10 cellular contexts compared by ENCODE assay signal in the genomic region with DNA sequence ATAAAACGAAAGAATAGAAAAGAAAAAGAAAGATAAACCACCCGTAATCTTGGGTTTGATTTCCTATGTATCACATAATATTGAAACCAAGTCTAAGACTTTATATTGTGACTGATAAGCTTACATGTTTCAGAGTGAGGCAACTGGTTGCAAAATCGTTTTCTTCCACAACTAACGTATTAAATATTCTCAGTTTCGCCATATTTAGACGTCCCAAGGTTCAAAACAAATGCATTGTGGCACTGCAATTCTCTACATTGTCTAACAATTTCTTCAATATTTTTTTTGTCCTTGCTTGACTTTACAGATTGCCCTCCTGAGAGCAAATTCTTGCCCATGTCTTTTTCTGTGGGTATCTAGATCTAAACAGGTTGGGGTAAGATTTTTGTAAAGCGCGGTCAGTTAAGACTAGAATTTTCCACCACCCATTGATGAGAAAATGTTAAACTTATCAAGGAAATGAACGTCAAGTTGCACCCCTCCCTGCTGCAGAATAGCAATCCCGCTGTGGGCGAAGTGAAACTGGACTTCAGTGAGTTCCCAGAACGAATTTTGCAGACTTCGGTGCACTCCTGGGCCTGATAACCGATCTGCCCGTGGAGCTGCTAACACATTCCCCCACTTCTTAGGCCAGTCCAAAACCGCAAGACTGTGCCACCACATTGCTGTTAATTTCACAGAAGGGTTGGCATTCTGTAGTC. TPM values are rescaled to one million over a fixed set of nuclear protein-coding genes. Genes with fewer than 3 reads are reported as not detected.
DNase-seq lines count a peak whose midpoint lies in the region; ATAC-seq, FAIRE-seq and TF ChIP-seq lines count a peak whose summit lies in the region.
"Had no signal": no experiment of that assay in that cellular context is flagged by ENCODE, and none has a peak within 500 bp of the region (broad histone marks: within the 10 kb centered on the region; RNA-seq: fewer than 3 reads in every experiment).

No MANE protein-coding gene starts in this region.

- H3K27ac ChIP-seq in K562 (ENCODE audit: extremely low read depth, low read depth, low read length), result no peak overlapping the region
- H3K27ac ChIP-seq in HepG2 (ENCODE audit: extremely low read length, insufficient read depth, low read length), result peak overlapping the region; percentile 96
- peak overlapping the region; percentile 88 to 92 (median 90) for H3K27ac ChIP-seq in transverse colon

- H3K9me3 ChIP-seq in K562 (replicated peaks; ENCODE audit: control insufficient read depth, insufficient read depth, low read depth, low read length) (no peaks in the 10 kb centered on the region), HepG2 (ENCODE audit: low read length) (no peaks in the 10 kb centered on the region), transverse colon (no peaks in the 10 kb centered on the region)

- H3K4me1 ChIP-seq in K562 (replicated peaks in 1 of 2; ENCODE audit: control insufficient read depth in 2 of 2, insufficient read depth in 2 of 2, low read length in 2 of 2) (peaks cover 0 to 19% of the 10 kb centered on the region in 2 experiments; a peak in 3 of 5 replicates), HepG2 (ENCODE audit: insufficient read depth, low read length) (peaks cover 52% of the 10 kb centered on the region), transverse colon (peaks cover 0 to 10% (median 7%) of the 10 kb centered on the region in 4 donors)

- in situ Hi-C loops in K562 (cut with MboI) (no loop called here), HepG2 (cut with HindIII; ENCODE audit: extremely low pct_ligation_motif_present, low pct_unique_long_range_greater_than_20kb) (no loop called here), transverse colon (cut with MboI; ENCODE audit: low pct_ligation_motif_present in 1 of 4, low pct_unique_long_range_greater_than_20kb in 1 of 4, low sequenced_read_pairs in 3 of 4) (no loop called here)

- H3K9ac ChIP-seq in K562 (ENCODE audit: insufficient read depth in 1 of 2, low read depth in 2 of 2, low read length in 2 of 2) (no peak overlapping the region), HepG2 (ENCODE audit: insufficient read depth, low read depth, low read length) (peak overlapping the region; percentile 96)

- no peaks in the 10 kb centered on the region for H4K20me1 ChIP-seq in K562 (replicated peaks; ENCODE audit: control insufficient read depth, insufficient read depth, low read length)
- peaks cover 30% of the 10 kb centered on the region for H4K20me1 ChIP-seq in HepG2 (ENCODE audit: insufficient read depth, low read length)

- DNase-seq in SIG-M5 treated with dmso at 0.1 percent for 504 hours (lab: John Stamatoyannopoulos, UW; ENCODE audit: unreplicated experiment) (peak; percentile 40), SIG-M5 (lab: John Stamatoyannopoulos, UW) (no peak), K562 (ENCODE audit: extremely low read depth in 1 of 4, low spot score in 3 of 4) (no peak), HepG2 (ENCODE audit: low spot score) (no peak), transverse colon (peak; percentile 40), COLO668 (lab: John Stamatoyannopoulos, UW; ENCODE audit: unreplicated experiment) (no peak)

- H3K9me1 ChIP-seq in K562 (ENCODE audit: control insufficient read depth, insufficient read depth, low read length), result no peaks in the 10 kb centered on the region

- TSS peak; percentile 36 for BruUV-seq in K562 (replicated peaks; lab: Mats Ljungman, UMichigan)
- BruUV-seq in HepG2 (replicated peaks; lab: Mats Ljungman, UMichigan), result no TSS peak

- CTCF ChIA-PET in K562 (lab: Yijun Ruan, JAX; ENCODE audit: low intra/inter-chr PET ratio) (no interaction called here), HepG2 (lab: Yijun Ruan, JAX; ENCODE audit: low intra/inter-chr PET ratio, low total read pairs) (interaction anchor here (0.9 kb wide), 1 partner anchor 56 kb away, joined by 3 read pairs; no protein-coding TSS in a partner anchor)

- no peaks in the 10 kb centered on the region for H3K36me3 ChIP-seq in K562 (ENCODE audit: control insufficient read depth, insufficient read depth, low read length)
- peaks cover 10 to 39% of the 10 kb centered on the region in 2 experiments for H3K36me3 ChIP-seq in HepG2 (replicated peaks in 1 of 2; ENCODE audit: control insufficient read depth in 1 of 2, insufficient read depth in 2 of 2, low read length in 2 of 2)
- H3K36me3 ChIP-seq in transverse colon, result no peaks in the 10 kb centered on the region

- H3K79me2 ChIP-seq in K562 (ENCODE audit: control insufficient read depth, insufficient read depth, low read length) (no peaks in the 10 kb centered on the region), HepG2 (ENCODE audit: insufficient read depth, low read length) (peaks cover 84% of the 10 kb centered on the region)

- intact Hi-C loops in K562 (cut with micrococcal nuclease), result no loop called here
- intact Hi-C loops in HepG2 (cut with micrococcal nuclease; ENCODE audit: unreplicated experiment), result loop anchor here (5.0 kb wide), 1 partner anchor 131 kb away; no protein-coding TSS in a partner anchor
- intact Hi-C loops in transverse colon (cut with DNase I; ENCODE audit: low total_unique reads), result no loop called here

- POLR2A ChIA-PET in K562 (lab: Yijun Ruan, JAX), result interaction anchor here (0.9 kb wide), 1 partner anchor 10 kb away, joined by 4 read pairs; no protein-coding TSS in a partner anchor
- POLR2A ChIA-PET in HepG2 (lab: Yijun Ruan, JAX), result interaction anchor here (1.3 to 2.0 kb wide), 2 partner anchors 70 to 118 kb away, joined by 3 to 5 read pairs; no protein-coding TSS in a partner anchor

- H3K27me3 ChIP-seq in K562 (ENCODE audit: control insufficient read depth in 2 of 2, insufficient read depth in 2 of 2, low read length in 2 of 2) (peaks cover 35 to 55% of the 10 kb centered on the region in 2 experiments; a peak in 4 of 5 replicates), HepG2 (ENCODE audit: control insufficient read depth in 1 of 2, insufficient read depth in 2 of 2, low read length in 2 of 2) (no peaks in the 10 kb centered on the region; a peak in 1 of 5 replicates), transverse colon (peaks cover 25% of the 10 kb centered on the region)

- FAIRE-seq in K562 (lab: Jason Lieb, UNC), result no peak
- FAIRE-seq in HepG2 (lab: Jason Lieb, UNC), result no peak
- FAIRE-seq: endothelial cell of umbilical vein had no signal

- H3K4me2 ChIP-seq in K562 (ENCODE audit: insufficient read depth, low read length), result no peak overlapping the region
- peak overlapping the region; percentile 86 for H3K4me2 ChIP-seq in HepG2 (ENCODE audit: low read depth, low read length)

- TF ChIP-seq EP300 in K562 (IDR thresholded peaks at IDR 0.05; ENCODE audit: low read length), result no peak
- TF ChIP-seq EP300 in HepG2 (IDR thresholded peaks at IDR 0.05; ENCODE audit: low read depth in 2 of 2, low read length in 2 of 2), result no peak
- TF ChIP-seq EP300 in HepG2 (CRISPR knock-in tag; IDR thresholded peaks at IDR 0.05; ENCODE audit: borderline replicate concordance), result no peak
- TF ChIP-seq EP300 in transverse colon (IDR thresholded peaks at IDR 0.05; ENCODE audit: low read depth), result no peak

- TF ChIP-seq POLR2A in K562 (conservative IDR thresholded peaks at IDR 0.05), result no peak
- no peak for TF ChIP-seq POLR2A in HepG2 (IDR thresholded peaks at IDR 0.05; ENCODE audit: insufficient read depth in 1 of 2, low read depth in 2 of 2, low read length in 2 of 2)
- TF ChIP-seq POLR2A in transverse colon (IDR thresholded peaks at IDR 0.05), result no peak

- under 1% methylated on average over 16 of the region's 16 CpGs for WGBS in K562 (ENCODE audit: insufficient coverage, low coverage, missing lambda C conversion rate)
- 3% methylated on average over 16 of the region's 16 CpGs for WGBS in HepG2 (ENCODE audit: low lambda C conversion rate)
- 27 to 32% methylated on average over 11 to 16 of the region's 16 CpGs for WGBS in transverse colon (ENCODE audit: low coverage in 1 of 2), 2 donors

- TF ChIP-seq CTCF in K562 (IDR thresholded peaks at IDR 0.05 in 2 of 3, conservative IDR thresholded peaks at IDR 0.05 in 1 of 3; ENCODE audit: insufficient read depth in 2 of 3, low read depth in 1 of 3, low read length in 3 of 3), result no peak
- TF ChIP-seq CTCF in HepG2 (CRISPR knock-in tag; IDR thresholded peaks at IDR 0.05), result no peak
- no peak for TF ChIP-seq CTCF in transverse colon (IDR thresholded peaks at IDR 0.05)

- ATAC-seq in K562 (no peak), HepG2 (no peak), GM21529 (IDR thresholded peaks at IDR 0.05; ENCODE audit: unreplicated experiment) (no peak)
- ATAC-seq in activated CD4-positive, CD25-positive, alpha-beta regulatory T cell treated with anti-CD3 and anti-CD28 coated beads, Interleukin-2, amount 50 U/mL, for 24 hours, result no peak
- ATAC-seq: sciatic nerve had no signal

- H3K4me3 ChIP-seq in K562 (no peak overlapping the region), HepG2 (replicated peaks in 1 of 3; ENCODE audit: insufficient read depth in 1 of 3, low read depth in 2 of 3, low read length in 3 of 3) (peak overlapping the region; percentile 81 to 97 (median 97)), transverse colon (peak overlapping the region; percentile 4 to 71 (median 54))

- H2AFZ ChIP-seq in K562 (ENCODE audit: low read depth, low read length) (no peak overlapping the region), HepG2 (ENCODE audit: low read length) (no peak overlapping the region)

- TF ChIP-seq RAD21 in K562 (CRISPR knock-in tag; conservative IDR thresholded peaks at IDR 0.05 in 1 of 2, IDR thresholded peaks at IDR 0.05 in 1 of 2) (no peak), HepG2 (CRISPR knock-in tag; IDR thresholded peaks at IDR 0.05) (no peak)

RNA-seq across cellular contexts. Expression of a gene that starts 2.7 kb away (rescaled TPM):
- 0.88 and 2.7 TPM in 2 replicates for total RNA-seq in K562 (2011; cell fraction: chromatin; rRNA removed; ENCODE audit: low replicate concordance)
- total RNA-seq in K562 (2011; cell fraction: nucleolus; rRNA removed), result 1.3 and 1.5 TPM in 2 replicates
- 0.51 and 0.92 TPM in 2 replicates for total RNA-seq in K562 (2011; cell fraction: nucleoplasm; rRNA removed)
- 0.18 and 0.20 TPM in 2 replicates for total RNA-seq in K562 (2014; rRNA removed)
- total RNA-seq in K562 (2014; rRNA removed; fragmentation: Illumina TruSeq; extraction: Trizol), result 0.15 and 0.38 TPM in 2 replicates
- 0.23 and 0.47 TPM in 2 replicates for total RNA-seq in K562 (2015; rRNA removed; fragmentation: Illumina TruSeq; extraction: Trizol)
- 0.60 and 0.81 TPM in 2 replicates for total RNA-seq in K562 (2021)
- 0.08 and 0.52 TPM in 2 replicates for polyA plus RNA-seq in K562 (2011; rRNA removed)
- 0.04 and 0.31 TPM in 2 replicates for polyA plus RNA-seq in K562 (2011; cell fraction: cytosol; rRNA removed)
- polyA plus RNA-seq in K562 (2011; cell fraction: nucleus; rRNA removed), result 3.5 TPM in 1 of 2 replicates, not detected in the other
- polyA plus RNA-seq in K562 (2012), result 0.24 and 0.35 TPM in 2 replicates
- polyA plus RNA-seq in K562 (2014; fragmentation: Illumina TruSeq; extraction: Trizol), result 0.35 and 0.42 TPM in 2 replicates
- polyA plus RNA-seq in K562 (2014; fragmentation: Nextera tagmentation; extraction: Ambion mirVana), result under 1 TPM; 0.03 to 0.06 TPM
- polyA plus RNA-seq in K562 (2014; rRNA removed), result 0.19 and 0.35 TPM in 2 replicates
- polyA minus RNA-seq in K562 (2011; rRNA and poly(A)+ RNA removed), result 1.4 TPM in 1 of 2 replicates, not detected in the other
- polyA minus RNA-seq in K562 (2011; cell fraction: cytosol; rRNA and poly(A)+ RNA removed), result 0.38 and 0.73 TPM in 2 replicates
- 0.22 and 2.6 TPM in 2 replicates for polyA minus RNA-seq in K562 (2011; cell fraction: nucleus; rRNA and poly(A)+ RNA removed)
- 17.2 and 27.1 TPM in 2 replicates for total RNA-seq in HepG2 (2016; rRNA removed; fragmentation: Illumina TruSeq; extraction: Trizol)
- 3.5 and 4.1 TPM in 2 replicates for total RNA-seq in HepG2 (2016; cell fraction: cytosol; rRNA removed; fragmentation: Illumina TruSeq; extraction: Trizol; ENCODE audit: low read depth)
- 13.7 and 27.3 TPM in 2 replicates for total RNA-seq in HepG2 (2016; cell fraction: insoluble cytoplasmic fraction; rRNA removed; fragmentation: Illumina TruSeq; extraction: Trizol)
- total RNA-seq in HepG2 (2016; cell fraction: membrane; rRNA removed; fragmentation: Illumina TruSeq; extraction: Trizol), result 9.0 and 9.4 TPM in 2 replicates
- total RNA-seq in HepG2 (2016; cell fraction: nucleus; rRNA removed; fragmentation: Illumina TruSeq; extraction: Trizol), result 39.2 and 46.8 TPM in 2 replicates
- 38.1 and 42.4 TPM in 2 replicates for polyA plus RNA-seq in HepG2 (2011; rRNA removed)
- 12.5 and 15.0 TPM in 2 replicates for polyA plus RNA-seq in HepG2 (2011; cell fraction: cytosol; rRNA removed)
- 179 and 200 TPM in 2 replicates for polyA plus RNA-seq in HepG2 (2011; cell fraction: nucleus; rRNA removed)
- polyA plus RNA-seq in HepG2 (2012), result 34.8 and 37.9 TPM in 2 replicates
- 1.0 and 1.1 TPM in 2 replicates for polyA plus RNA-seq in HepG2 (2016; cell fraction: cytosol; fragmentation: Illumina TruSeq; extraction: Trizol; ENCODE audit: low read depth)
- polyA plus RNA-seq in HepG2 (2016; cell fraction: insoluble cytoplasmic fraction; fragmentation: Illumina TruSeq; extraction: Trizol; ENCODE audit: low read depth), result 16.8 and 21.4 TPM in 2 replicates
- 3.9 and 4.1 TPM in 2 replicates for polyA plus RNA-seq in HepG2 (2016; cell fraction: membrane; fragmentation: Illumina TruSeq; extraction: Trizol; ENCODE audit: low read depth)
- 123 and 124 TPM in 2 replicates for polyA plus RNA-seq in HepG2 (2016; cell fraction: nucleus; fragmentation: Illumina TruSeq; extraction: Trizol; ENCODE audit: insufficient read depth, low read depth)
- polyA minus RNA-seq in HepG2 (2011; rRNA and poly(A)+ RNA removed; ENCODE audit: low replicate concordance), result 41.2 and 72.3 TPM in 2 replicates
- 22.2 and 24.4 TPM in 2 replicates for polyA minus RNA-seq in HepG2 (2011; cell fraction: cytosol; rRNA and poly(A)+ RNA removed)
- 128 and 133 TPM in 2 replicates for polyA minus RNA-seq in HepG2 (2011; cell fraction: nucleus; rRNA and poly(A)+ RNA removed)
- 10 to 100 TPM in 1 of 4 donors, 1 to 10 TPM in 3; 2.8 to 11.9 (median 5.9) TPM for total RNA-seq in transverse colon

Comparison
In these comparisons a context has a peak if more than half of its experiments do, and no peak if none do; other contexts are left out.
1. DNase-seq: peak in SIG-M5 treated with dmso at 0.1 percent for 504 hours (single experiment) and transverse colon (single experiment); none in SIG-M5 (single experiment), K562 (0 of 4), HepG2 (single experiment) and COLO668 (single experiment).